ENCODE assay signal across 9 cellular contexts in genomic region chr12:10749700-10750384, GRCh38. TPM values are rescaled to one million over a fixed set of nuclear protein-coding genes. Genes with fewer than 3 reads are reported as not detected.
DNase-seq lines count a peak whose midpoint lies in the region; ATAC-seq lines count a peak whose summit lies in the region.
"Had no signal": no experiment of that assay in that cellular context is flagged by ENCODE, and none has a peak within 500 bp of the region (broad histone marks: within the 10 kb centered on the region; RNA-seq: fewer than 3 reads in every experiment).

No MANE protein-coding gene starts in this region.

- H3K27ac ChIP-seq in CD8-positive, alpha-beta memory T cell (ENCODE audit: low read depth, low read length) = no peak overlapping the region
- H3K27ac ChIP-seq in mucosa of rectum (ENCODE audit: low read depth in 2 of 2, low read length in 2 of 2) = no peak overlapping the region

- CTCF ChIA-PET in CD8-positive, alpha-beta memory T cell (lab: Charles Lee) = interaction anchor here (0.7 to 1.9 kb wide), 17 partner anchors 9 to 736 kb away, joined by 3 to 7 read pairs (median 4); no protein-coding TSS in a partner anchor

- H3K27ac Mint-ChIP-seq in CD8-positive, alpha-beta memory T cell = peak overlapping the region in 4 of 8 donors; percentile 24 to 65 (median 28)

- H3K4me3 Mint-ChIP-seq in CD8-positive, alpha-beta memory T cell = peak overlapping the region in 6 of 7 donors; percentile 51 to 78 (median 64)

- DNase-seq in CD8-positive, alpha-beta memory T cell = peak; percentile 42 to 78 (median 68)
- DNase-seq in HS-27A (ENCODE audit: low read depth) (peak; percentile 81), NOMO-1 treated with DMSO at 0.1 percent for 48 hours (lab: John Stamatoyannopoulos, UW; ENCODE audit: unreplicated experiment) (peak; percentile 88), epidermal melanocyte (ENCODE audit: insufficient read length, low spot score) (peak; percentile 83)
- DNase-seq in activated CD8-positive, alpha-beta memory T cell treated with anti-CD3 and anti-CD28 coated beads, Interleukin-2, amount 50 U/mL, for 1 hour (ENCODE audit: extremely low read depth) = peak; percentile 42
- peak; percentile 32 to 46 for DNase-seq in stimulated activated CD8-positive, alpha-beta memory T cell treated with anti-CD3 and anti-CD28 coated beads, Interleukin-4, amount 100 ng/mL, for 4 hours (ENCODE audit: low read depth in 2 of 2, low spot score in 1 of 2)

- peaks cover 24 to 39% of the 10 kb centered on the region in 2 donors for H3K27me3 Mint-ChIP-seq in CD8-positive, alpha-beta memory T cell

- POLR2A ChIA-PET in CD8-positive, alpha-beta memory T cell (lab: Charles Lee) = interaction anchor here (1.2 kb wide), 1 partner anchor 136 kb away, joined by 5 read pairs; no protein-coding TSS in a partner anchor

- H3K9me3 ChIP-seq in CD8-positive, alpha-beta memory T cell (ENCODE audit: low read length) = no peaks in the 10 kb centered on the region
- no peaks in the 10 kb centered on the region for H3K9me3 ChIP-seq in mucosa of rectum (ENCODE audit: control insufficient read depth in 2 of 2, low read length in 2 of 2)

- peak overlapping the region; percentile 28 for H3K4me3 ChIP-seq in CD8-positive, alpha-beta memory T cell (ENCODE audit: low read length)
- H3K4me3 ChIP-seq in mucosa of rectum (ENCODE audit: low read length in 2 of 2) = peak overlapping the region; percentile 53 to 68

- H3K36me3 ChIP-seq in CD8-positive, alpha-beta memory T cell (ENCODE audit: insufficient read depth, low read length) = no peaks in the 10 kb centered on the region
- H3K36me3 ChIP-seq in mucosa of rectum (ENCODE audit: control insufficient read depth in 2 of 2, insufficient read depth in 2 of 2, low read length in 2 of 2) = no peaks in the 10 kb centered on the region

- H3K9me3 Mint-ChIP-seq in CD8-positive, alpha-beta memory T cell = peaks cover 0 to 3% (median 0%) of the 10 kb centered on the region in 5 donors

- peaks cover 3% of the 10 kb centered on the region for H3K27me3 ChIP-seq in CD8-positive, alpha-beta memory T cell (ENCODE audit: insufficient read depth, low read length, poor library complexity, severe bottlenecking)
- H3K27me3 ChIP-seq in mucosa of rectum (ENCODE audit: control insufficient read depth in 2 of 2, insufficient read depth in 2 of 2, low read length in 2 of 2) = no peaks in the 10 kb centered on the region

- peaks cover 5% of the 10 kb centered on the region for H3K4me1 ChIP-seq in CD8-positive, alpha-beta memory T cell (ENCODE audit: insufficient read depth, low read length)
- H3K4me1 ChIP-seq in mucosa of rectum (ENCODE audit: control insufficient read depth in 2 of 2, insufficient read depth in 2 of 2, low read length in 2 of 2) = no peaks in the 10 kb centered on the region

- H3K4me1 Mint-ChIP-seq in CD8-positive, alpha-beta memory T cell = peaks cover 6 to 14% (median 8%) of the 10 kb centered on the region in 3 donors

- H3K36me3 Mint-ChIP-seq in CD8-positive, alpha-beta memory T cell = no peaks in the 10 kb centered on the region

- peak; percentile 87 for ATAC-seq in GM19455 (IDR thresholded peaks at IDR 0.05; ENCODE audit: unreplicated experiment)

- H3K9ac ChIP-seq in mucosa of rectum (ENCODE audit: low read depth in 1 of 2, low read length in 2 of 2) = peak overlapping the region in 1 of 2 donors; percentile 20

RNA-seq across cellular contexts. Expression of gene YBX3, which starts 26.7 kb away (rescaled TPM):
- total RNA-seq in CD8-positive, alpha-beta memory T cell = 100 to 1,000 TPM; 222 to 251 TPM
- polyA plus RNA-seq in CD8-positive, alpha-beta memory T cell = 40.5 TPM

RNA-seq across cellular contexts. Expression of gene TAS2R7, which starts 52.6 kb away (rescaled TPM):
- total RNA-seq in CD8-positive, alpha-beta memory T cell = not detected
- polyA plus RNA-seq in CD8-positive, alpha-beta memory T cell = not detected
- total RNA-seq: subcutaneous adipose tissue had no signal

RNA-seq across cellular contexts. Expression of gene TAS2R8, which starts 57.2 kb away (rescaled TPM):
- not detected for total RNA-seq in CD8-positive, alpha-beta memory T cell
- polyA plus RNA-seq in CD8-positive, alpha-beta memory T cell = not detected
- total RNA-seq: subcutaneous adipose tissue had no signal
